Comparison of ENCODE assay signal across 8 cellular contexts in the genomic region with DNA sequence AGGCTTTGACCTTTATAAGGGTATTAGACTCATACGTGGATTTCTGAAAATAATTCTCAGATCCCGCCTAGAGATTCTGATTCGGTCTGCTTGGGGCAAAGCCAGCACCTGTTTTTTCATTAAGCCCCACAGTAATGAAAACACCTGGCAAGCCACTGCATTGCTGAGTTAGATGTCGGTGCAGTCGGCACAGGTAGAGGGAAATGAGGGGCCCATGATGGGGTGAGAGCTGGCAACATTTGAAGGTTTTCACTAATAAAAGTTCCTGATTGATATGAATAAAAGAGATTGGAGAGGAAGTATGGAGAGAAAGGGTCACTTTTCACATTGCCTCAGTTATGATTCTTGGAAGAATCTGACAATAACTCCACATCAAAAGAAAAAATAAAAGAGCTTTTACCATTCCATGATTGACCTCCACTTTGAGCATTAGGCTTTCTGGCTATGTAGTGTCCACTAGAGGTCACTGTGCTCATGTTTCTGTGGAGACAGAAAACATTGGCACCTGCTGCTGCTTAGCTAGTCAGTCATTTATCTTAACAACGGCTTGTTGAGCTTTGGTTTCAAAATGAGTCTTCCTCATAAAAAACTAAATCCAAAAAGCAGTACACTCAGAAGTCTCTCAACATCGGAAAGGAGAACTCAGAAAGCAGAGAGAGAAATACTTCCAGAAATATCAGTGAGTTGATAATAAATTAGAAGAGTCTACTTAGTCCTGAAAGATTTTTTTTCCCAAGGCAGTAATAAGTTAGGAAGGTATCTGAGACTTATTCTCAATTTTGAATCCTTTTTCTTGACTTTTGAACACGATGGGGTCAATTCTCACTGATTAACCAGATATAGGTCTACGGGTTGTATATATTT. TPM values are rescaled to one million over a fixed set of nuclear protein-coding genes. Genes with fewer than 3 reads are reported as not detected.
A peak's percentile ranks its signal among the peaks of the same experiment; 100 is the strongest.
DNase-seq lines count a peak whose midpoint lies in the region; ATAC-seq and TF ChIP-seq lines count a peak whose summit lies in the region.

No MANE protein-coding gene starts in this region.

- 43 to 47% methylated on average over 9 of the region's 9 CpGs for WGBS in GM23248 (ENCODE audit: low coverage in 1 of 2, low lambda C conversion rate in 2 of 2, missing lambda C conversion rate in 2 of 2), 2 experiments
- WGBS in IMR-90 (ENCODE audit: extremely low coverage in 2 of 2, insufficient read length in 1 of 2), 2 experiments: 20% methylated on average over 2 of the region's 9 CpGs; no CpG with 5 or more reads in 1 of the 2 experiments
- WGBS in body of pancreas, 2 donors: 27 to 29% methylated on average over 9 of the region's 9 CpGs
- WGBS in spleen, 5 donors: 43 to 49% (median 46%) methylated on average over 9 of the region's 9 CpGs

- no peak overlapping the region for H3K4me3 ChIP-seq in GM23248
- H3K4me3 ChIP-seq in IMR-90 (ENCODE audit: insufficient read depth, low read depth, low read length): no peak overlapping the region
- no peak overlapping the region for H3K4me3 ChIP-seq in body of pancreas
- H3K4me3 ChIP-seq in spleen: no peak overlapping the region

- H4K5ac ChIP-seq in IMR-90 (ENCODE audit: low read depth, low read length): no peak overlapping the region

- no peaks in the 10 kb centered on the region for H3K9me2 ChIP-seq in GM23248 (ENCODE audit: insufficient read depth)

- H2BK120ac ChIP-seq in IMR-90 (ENCODE audit: low read depth, low read length): no peak overlapping the region

- no peak overlapping the region for H4K8ac ChIP-seq in IMR-90 (ENCODE audit: low read depth in 2 of 2, low read length in 2 of 2)

- no peaks in the 10 kb centered on the region for H3K79me1 ChIP-seq in IMR-90 (ENCODE audit: low read depth in 1 of 2, low read length in 2 of 2)

- H3K14ac ChIP-seq in IMR-90 (replicated peaks; ENCODE audit: low read depth, low read length): no peak overlapping the region

- no peak overlapping the region for H4K91ac ChIP-seq in IMR-90 (ENCODE audit: insufficient read depth, low read depth, low read length)

- H3K79me2 ChIP-seq in GM23248 (ENCODE audit: insufficient read depth): no peaks in the 10 kb centered on the region

- no peak for TF ChIP-seq POLR2A in IMR-90 (IDR thresholded peaks at IDR 0.05; ENCODE audit: low read depth, low read length)
- no peak for TF ChIP-seq POLR2A in body of pancreas (IDR thresholded peaks at IDR 0.05)
- no peak for TF ChIP-seq POLR2A in spleen (IDR thresholded peaks at IDR 0.05)

- no peak overlapping the region for H2AK9ac ChIP-seq in IMR-90 (replicated peaks; ENCODE audit: low read depth, low read length, poor library complexity)

- DNase-seq in GDM1 (lab: John Stamatoyannopoulos, UW): peak; percentile 28
- DNase-seq in GM23248: peak; percentile 86
- DNase-seq in IMR-90: peak; percentile 75
- peak; percentile 33 for DNase-seq in NOMO-1 treated with dmso at 0.1 percent for 144 hours (lab: John Stamatoyannopoulos, UW; ENCODE audit: unreplicated experiment)
- peak; percentile 55 to 83 (median 72) for DNase-seq in body of pancreas
- peak; percentile 68 for DNase-seq in iPS DF 4.7 (ENCODE audit: extremely low read depth, low spot score)
- DNase-seq in spleen: no peak

- dilution Hi-C loops in IMR-90 (cut with HindIII; ENCODE audit: low sequenced_read_pairs, unreplicated experiment): no loop called here

- H3K27ac ChIP-seq in 22Rv1 (no peak overlapping the region), GM23248 (no peak overlapping the region), IMR-90 (ENCODE audit: insufficient read depth, low read length) (no peak overlapping the region), body of pancreas (peak overlapping the region in 1 of 4 donors; percentile 20), spleen (no peak overlapping the region)

- no peak overlapping the region for H3K4ac ChIP-seq in IMR-90 (ENCODE audit: low read depth, low read length)

- no peak overlapping the region for H3K56ac ChIP-seq in IMR-90 (ENCODE audit: extremely low read depth, insufficient read depth, low read length)

- no peak overlapping the region for H3K18ac ChIP-seq in IMR-90 (ENCODE audit: low read depth, low read length)

- no peak overlapping the region for H2BK20ac ChIP-seq in IMR-90 (ENCODE audit: low read depth, low read length)

- BruUV-seq in IMR-90 (replicated peaks; lab: Mats Ljungman, UMichigan): no TSS peak

- TF ChIP-seq RAD21 in IMR-90 (IDR thresholded peaks at IDR 0.05; ENCODE audit: low read length): peak; percentile 51

- H4K20me1 ChIP-seq in GM23248 (ENCODE audit: insufficient read depth) (no peaks in the 10 kb centered on the region), IMR-90 (ENCODE audit: insufficient read depth, low read length) (no peaks in the 10 kb centered on the region)

- H3K4me1 ChIP-seq in GM23248 (ENCODE audit: insufficient read depth) (no peaks in the 10 kb centered on the region), IMR-90 (ENCODE audit: control insufficient read depth, insufficient read depth, low read length) (peaks cover 6% of the 10 kb centered on the region), body of pancreas (no peaks in the 10 kb centered on the region), spleen (peaks cover 0 to 6% (median 2%) of the 10 kb centered on the region in 6 donors)

- H2AFZ ChIP-seq in GM23248 (no peak overlapping the region), IMR-90 (replicated peaks; ENCODE audit: low read length, poor library complexity) (no peak overlapping the region)

- no peak overlapping the region for H3K4me2 ChIP-seq in GM23248 (ENCODE audit: unreplicated experiment)
- H3K4me2 ChIP-seq in IMR-90 (ENCODE audit: low read depth, low read length): no peak overlapping the region

- H3K9me3 ChIP-seq in GM23248 (ENCODE audit: low read depth) (no peaks in the 10 kb centered on the region), IMR-90 (ENCODE audit: control insufficient read depth, insufficient read depth, low read length) (no peaks in the 10 kb centered on the region), body of pancreas (no peaks in the 10 kb centered on the region), spleen (no peaks in the 10 kb centered on the region)

- no peaks in the 10 kb centered on the region for H3K9me1 ChIP-seq in IMR-90 (ENCODE audit: insufficient read depth, low read length)

- ATAC-seq in IMR-90 (ENCODE audit: low read depth): peak; percentile 44; the same call in 1 of the 2 replicates
- peak; percentile 92 for ATAC-seq in body of pancreas

- no peak overlapping the region for H3K23ac ChIP-seq in IMR-90 (ENCODE audit: low read depth, low read length)

- TF ChIP-seq CTCF in 22Rv1 (IDR thresholded peaks at IDR 0.05) (peak; percentile 90), IMR-90 (conservative IDR thresholded peaks at IDR 0.05; ENCODE audit: low read depth, low read length) (peak; percentile 74), body of pancreas (IDR thresholded peaks at IDR 0.05) (peak; percentile 66 to 86 (median 75)), spleen (IDR thresholded peaks at IDR 0.05 in 8 of 11, conservative IDR thresholded peaks at IDR 0.05 in 3 of 11) (peak in 10 of 11 experiments; percentile 19 to 85 (median 75))

- CTCF ChIA-PET in IMR-90 (lab: Yijun Ruan, JAX): interaction anchor here (0.6 to 3.4 kb wide), 27 partner anchors 9 to 1571 kb away, joined by 3 to 24 read pairs (median 4); no protein-coding TSS in a partner anchor

- H2BK15ac ChIP-seq in IMR-90 (ENCODE audit: low read depth, low read length): no peak overlapping the region

- H3K27me3 ChIP-seq in GM23248 (replicated peaks; ENCODE audit: insufficient read depth) (peaks cover 30% of the 10 kb centered on the region), IMR-90 (ENCODE audit: control insufficient read depth, insufficient read depth, low read length) (no peaks in the 10 kb centered on the region; the same call in 1 of the 2 replicates), body of pancreas (no peaks in the 10 kb centered on the region), spleen (replicated peaks in 1 of 7) (no peaks in the 10 kb centered on the region)

- no peaks in the 10 kb centered on the region for H3K36me3 ChIP-seq in GM23248 (ENCODE audit: low read depth)
- H3K36me3 ChIP-seq in IMR-90 (ENCODE audit: control insufficient read depth, insufficient read depth, low read length): no peaks in the 10 kb centered on the region
- H3K36me3 ChIP-seq in body of pancreas (replicated peaks in 1 of 2; ENCODE audit: insufficient read depth in 1 of 2, low read depth in 2 of 2): no peaks in the 10 kb centered on the region
- no peaks in the 10 kb centered on the region for H3K36me3 ChIP-seq in spleen

- H2BK5ac ChIP-seq in IMR-90 (ENCODE audit: low read depth, low read length, poor library complexity, severe bottlenecking): no peak overlapping the region

- in situ Hi-C loops in GM23248 (cut with MboI): no loop called here
- in situ Hi-C loops in IMR-90 (cut with MboI; ENCODE audit: low sequenced_read_pairs): no loop called here

- no peaks in the 10 kb centered on the region for H3F3A ChIP-seq in GM23248 (ENCODE audit: insufficient read depth)

- H3K9ac ChIP-seq in GM23248 (no peak overlapping the region), IMR-90 (ENCODE audit: low read depth, low read length) (no peak overlapping the region)

- POLR2A ChIA-PET in IMR-90 (lab: Charles Lee; ENCODE audit: unreplicated experiment): interaction anchor here (0.7 kb wide), 1 partner anchor 225 kb away, joined by 4 read pairs; no protein-coding TSS in a partner anchor

- no peak overlapping the region for H2AK5ac ChIP-seq in IMR-90 (ENCODE audit: low read depth, low read length)

- intact Hi-C loops in IMR-90 (cut with micrococcal nuclease): loop anchor here (2.0 to 5.0 kb wide), 2 partner anchors 67 to 174 kb away; partner anchors contain the start of gene GCLC
- intact Hi-C loops in body of pancreas (cut with DNase I): no loop called here
- intact Hi-C loops in spleen (cut with DNase I; ENCODE audit: low total_unique reads): no loop called here

TF ChIP-seq in IMR-90, 13 proteins besides CTCF, POLR2A, EP300 and RAD21:
- no peak for TF ChIP-seq NFE2L2 (IDR thresholded peaks at IDR 0.05; ENCODE audit: low read depth, low read length)
- peak; percentile 50 for TF ChIP-seq SMC3 (IDR thresholded peaks at IDR 0.05; ENCODE audit: low read depth, low read length)

RNA-seq across cellular contexts. Expression of gene KLHL31, which starts 53.3 kb away (rescaled TPM):
- total RNA-seq in GM23248 (2014; rRNA removed; shearing (Covaris generic)): not detected in 2 replicates
- 0.04 TPM in 1 of 2 replicates, not detected in the other for polyA plus RNA-seq in GM23248 (2016; fragmentation: Nextera tagmentation; extraction: Ambion mirVana)
- total RNA-seq in IMR-90 (2012; rRNA removed): under 0.01 TPM in 1 of 2 replicates, not detected in the other
- 0.02 and 0.04 TPM in 2 replicates for polyA plus RNA-seq in IMR-90 (2012; rRNA removed)
- polyA plus RNA-seq in IMR-90 (2012; cell fraction: cytosol; rRNA removed): 0.01 TPM in 1 of 2 replicates, not detected in the other
- polyA plus RNA-seq in IMR-90 (2012; cell fraction: nucleus; rRNA removed; ENCODE audit: low replicate concordance): 0.16 and 0.25 TPM in 2 replicates
- 1 to 10 TPM in 1 of 2 donors, under 1 TPM in 1; 0.52 to 2.3 TPM for total RNA-seq in body of pancreas
- under 1 TPM; 0.10 to 0.51 (median 0.23) TPM for total RNA-seq in spleen
- polyA plus RNA-seq in spleen: under 1 TPM; 0.09 to 0.22 (median 0.15) TPM
